ENCODE assay signal across 23 cellular contexts in genomic region chr15:70439880-70440279, GRCh38.
"Had no signal": no experiment of that assay in that cellular context is flagged by ENCODE, and none has a peak within 500 bp of the region (broad histone marks: within the 10 kb centered on the region; RNA-seq: fewer than 3 reads in every experiment).

No MANE protein-coding gene starts in this region.

- DNase-seq: activated CD4-positive, alpha-beta T cell treated with anti-CD3 and anti-CD28 coated beads for 48 hours; activated CD4-positive, alpha-beta T cell treated with anti-CD3 and anti-CD28 coated beads, Interleukin-2, amount 50 U/mL, for 4 hours; activated CD4-positive, CD25-positive, alpha-beta regulatory T cell treated with anti-CD3 and anti-CD28 coated beads, Interleukin-2, amount 50 U/mL, for 72 hours; activated CD8-positive, alpha-beta T cell treated with anti-CD3 and anti-CD28 coated beads, Interleukin-2, amount 10 ng/mL, durations not matched to agents 7 days and 5 days; activated effector memory CD4-positive, alpha-beta T cell treated with anti-CD3 and anti-CD28 coated beads, Interleukin-2, amount 50 U/mL, for 16 hours; activated naive CD4-positive, alpha-beta T cell treated with Interleukin-2 at 50 U/mL for 16 hours; activated T-cell treated with anti-CD3 and anti-CD28 coated beads, Interleukin-2, amount 50 U/mL, for 1 hour; brain microvascular endothelial cell; cerebellar nuclear complex; KBM-7; NCI-H1105; NCI-H1436; NCI-H1694 treated with DMSO at 0.1 percent for 48 hours; NCI-H2081 treated with DMSO at 0.1 percent for 48 hours; NCI-H446; NCI-H524; SHP77 treated with DMSO at 0.1 percent for 48 hours; T-helper 17 cell; T-helper 9 cell had no signal

- H3K4me3 ChIP-seq: cardiac muscle cell had no signal

- H3K36me3 ChIP-seq: brain microvascular endothelial cell, cardiac muscle cell had no signal

- H3K36me3 Mint-ChIP-seq: activated naive CD4-positive, alpha-beta T cell treated with anti-CD3 and anti-CD28 coated beads, Interleukin-2, amount 50 U/mL, for 72 hours; WTC11 had no signal

- ATAC-seq: activated CD8-positive, alpha-beta T cell treated with anti-CD3 and anti-CD28 coated beads, Interleukin-2, amount 10 ng/mL, durations not matched to agents 7 days and 5 days; activated naive CD4-positive, alpha-beta T cell treated with anti-CD3 and anti-CD28 coated beads, Interleukin-2, amount 50 U/mL, for 72 hours; T-helper 17 cell; WTC11 had no signal

- H3K27ac ChIP-seq: brain microvascular endothelial cell, cardiac muscle cell had no signal

- H3K4me3 Mint-ChIP-seq: activated CD8-positive, alpha-beta T cell treated with anti-CD3 and anti-CD28 coated beads, Interleukin-2, amount 10 ng/mL, durations not matched to agents 7 days and 5 days; T-helper 17 cell; WTC11 had no signal

- FAIRE-seq: RCC 7860 had no signal

- H3K27ac Mint-ChIP-seq: activated CD8-positive, alpha-beta T cell treated with anti-CD3 and anti-CD28 coated beads, Interleukin-2, amount 10 ng/mL, durations not matched to agents 7 days and 5 days; activated naive CD4-positive, alpha-beta T cell treated with anti-CD3 and anti-CD28 coated beads, Interleukin-2, amount 50 U/mL, for 72 hours; T-helper 17 cell; WTC11 had no signal

- H3K9me3 Mint-ChIP-seq: activated naive CD4-positive, alpha-beta T cell treated with anti-CD3 and anti-CD28 coated beads, Interleukin-2, amount 50 U/mL, for 72 hours; WTC11 had no signal
